ENCODE assay signal across 11 cellular contexts in the genomic region with DNA sequence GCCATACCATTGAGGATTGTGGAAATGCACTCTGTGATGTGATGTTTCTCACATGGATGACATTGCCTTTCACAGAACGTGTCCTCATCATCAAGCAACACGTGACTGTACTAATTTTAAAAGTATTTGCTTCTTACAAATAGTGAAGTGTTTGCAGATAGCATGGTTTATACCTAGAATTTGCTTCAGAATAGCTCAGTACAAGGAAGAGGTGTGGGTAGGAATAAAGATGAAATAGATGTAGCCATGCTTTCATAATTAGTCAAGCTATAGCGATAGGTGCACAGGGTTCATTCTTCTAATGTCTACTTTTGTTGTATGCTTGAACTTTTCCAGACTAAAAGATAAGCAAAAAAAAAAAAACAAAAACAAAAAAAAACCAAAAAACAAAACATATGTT.
"Had no signal": no experiment of that assay in that cellular context is flagged by ENCODE, and none has a peak within 500 bp of the region (broad histone marks: within the 10 kb centered on the region; RNA-seq: fewer than 3 reads in every experiment).

No MANE protein-coding gene starts in this region.

- H3K36me3 ChIP-seq: brain microvascular endothelial cell, esophagus muscularis mucosa, right atrium auricular region, transverse colon had no signal

- DNase-seq: activated CD4-positive, alpha-beta T cell treated with anti-CD3 and anti-CD28 coated beads for 4 hours; brain microvascular endothelial cell; foreskin fibroblast; glutamatergic neuron; left cardiac atrium; transverse colon had no signal

- H3K27ac ChIP-seq: brain microvascular endothelial cell, esophagus muscularis mucosa, right atrium auricular region, transverse colon had no signal

- H3K4me3 ChIP-seq: esophagus muscularis mucosa, lung, right atrium auricular region, skin epidermis, transverse colon had no signal

- H3K27me3 ChIP-seq: brain microvascular endothelial cell, esophagus muscularis mucosa, right atrium auricular region, transverse colon had no signal

- H3K9me3 ChIP-seq: esophagus muscularis mucosa, right atrium auricular region, transverse colon had no signal

- H3K27me3 Mint-ChIP-seq: naive thymus-derived CD8-positive, alpha-beta T cell had no signal

- ATAC-seq: naive thymus-derived CD8-positive, alpha-beta T cell had no signal
